In the genomic region with DNA sequence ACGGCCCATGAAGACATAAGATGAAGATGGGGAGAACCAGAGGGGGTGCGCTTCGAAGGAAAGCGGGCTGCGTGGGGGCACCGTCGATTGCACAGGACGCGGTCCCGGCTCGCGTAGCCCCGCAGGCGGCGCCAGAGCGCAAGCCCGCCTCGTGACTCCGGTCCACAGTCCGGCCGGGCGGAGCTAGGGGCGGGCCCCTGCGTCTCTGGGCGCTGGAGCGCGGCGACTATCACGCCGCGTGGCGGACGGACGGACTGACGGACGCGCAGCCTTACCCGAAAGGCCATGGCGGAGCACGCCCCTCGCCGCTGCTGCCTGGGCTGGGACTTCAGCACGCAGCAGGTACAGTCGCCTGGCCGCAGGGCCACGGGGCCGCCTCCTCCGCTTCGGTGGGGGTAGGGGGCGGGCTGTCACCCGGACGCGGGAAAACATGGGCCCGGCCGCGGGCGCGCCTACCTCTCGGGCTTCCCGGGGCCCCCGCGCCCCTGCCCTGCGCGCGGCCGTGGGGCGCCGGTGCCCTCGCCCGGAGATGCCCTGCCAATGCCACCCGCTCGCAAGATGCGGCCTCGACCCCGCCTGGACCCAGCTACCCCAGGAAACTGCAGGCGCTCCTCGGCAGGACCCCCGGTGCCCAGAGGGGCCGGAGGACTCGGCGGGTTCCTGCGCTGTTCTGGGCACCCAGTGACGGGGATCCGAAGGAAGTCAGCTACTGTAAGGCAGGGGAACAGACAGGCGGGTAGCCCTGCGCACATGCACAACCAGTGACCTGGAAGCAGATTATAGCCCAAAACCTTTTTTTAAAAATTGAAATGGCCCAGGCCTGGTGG, we compare ENCODE assay signal across 8 cellular contexts. TPM values are rescaled to one million over a fixed set of nuclear protein-coding genes. Genes with fewer than 3 reads are reported as not detected.
DNase-seq lines count a peak whose midpoint lies in the region; ATAC-seq and TF ChIP-seq lines count a peak whose summit lies in the region.

A gene (plus strand): TSS at position 202 of the 827 bp plus-strand sequence. CDS start 84 bp downstream, at position 286.

- TF ChIP-seq CTCF in OCI-LY1 (IDR thresholded peaks at IDR 0.05; ENCODE audit: low read length) (peak; percentile 73), esophagus muscularis mucosa (IDR thresholded peaks at IDR 0.05) (peak; percentile 85 to 91 (median 87))

- peak within 1 kb of the TSS; percentile 86 for H3K4me2 ChIP-seq in OCI-LY1 (ENCODE audit: low read length)

- H2AFZ ChIP-seq in OCI-LY1 (ENCODE audit: low read length), result peak within 1 kb of the TSS; percentile 43

- intact Hi-C loops in esophagus muscularis mucosa (cut with DNase I), result loop anchor here (2.0 to 10.0 kb wide), 3 partner anchors 132 to 298 kb away; a partner anchor contains a TSS

- WGBS in esophagus muscularis mucosa, result 11% methylated on average over 4 of the region's 86 CpGs

- H3K36me3 ChIP-seq in OCI-LY1 (ENCODE audit: insufficient read depth, low read length) (peaks cover 25% of the 10 kb centered on the region), esophagus muscularis mucosa (no peaks in the 10 kb centered on the region)

- no peaks in the 10 kb centered on the region for H4K20me1 ChIP-seq in OCI-LY1 (ENCODE audit: insufficient read depth, low read length)

- H3F3A ChIP-seq in OCI-LY1 (ENCODE audit: insufficient read depth, low read length), result no peaks in the 10 kb centered on the region

- H3K4me3 ChIP-seq in OCI-LY1 (ENCODE audit: low read depth, low read length, poor library complexity, severe bottlenecking), result peak within 1 kb of the TSS; percentile 94
- H3K4me3 ChIP-seq in esophagus muscularis mucosa, result peak within 1 kb of the TSS; percentile 62 to 88 (median 75)

- DNase-seq in COLO829 (ENCODE audit: low spot score) (peak; percentile 96), activated T-cell treated with anti-CD3 and anti-CD28 coated beads for 4 hours (peak; percentile 61), esophagus muscularis mucosa (ENCODE audit: extremely low spot score) (no peak), myocyte (ENCODE audit: low read depth) (peak; percentile 87)
- peak; percentile 40 to 73 for DNase-seq in stimulated activated CD8-positive, alpha-beta memory T cell treated with anti-CD3 and anti-CD28 coated beads, Interleukin-7, amount 100 ng/mL, for 4 hours (ENCODE audit: low read depth in 2 of 2)

- peak within 1 kb of the TSS; percentile 94 for H3K9ac ChIP-seq in OCI-LY1 (ENCODE audit: low read length)

- H3K9me3 ChIP-seq in OCI-LY1 (ENCODE audit: low read length) (no peaks in the 10 kb centered on the region), esophagus muscularis mucosa (no peaks in the 10 kb centered on the region)

- no peaks in the 10 kb centered on the region for H3K9me2 ChIP-seq in OCI-LY1 (ENCODE audit: low read depth, low read length)

- H3K4me1 ChIP-seq in OCI-LY1 (ENCODE audit: insufficient read depth, low read length, severe bottlenecking), result peaks cover 13% of the 10 kb centered on the region
- peaks cover 5 to 20% (median 18%) of the 10 kb centered on the region in 4 donors for H3K4me1 ChIP-seq in esophagus muscularis mucosa

- peak; percentile 95 for ATAC-seq in GM19351 (IDR thresholded peaks at IDR 0.05; ENCODE audit: unreplicated experiment)
- ATAC-seq in HG03469 (IDR thresholded peaks at IDR 0.05; ENCODE audit: unreplicated experiment), result peak; percentile 83

- TF ChIP-seq POLR2A in esophagus muscularis mucosa (IDR thresholded peaks at IDR 0.05; ENCODE audit: low read depth), result no peak

- H3K27ac ChIP-seq in OCI-LY1 (ENCODE audit: low read depth, low read length, poor library complexity, severe bottlenecking) (no peak within 1 kb of the TSS), esophagus muscularis mucosa (replicated peaks in 1 of 4) (peak within 1 kb of the TSS in 3 of 4 donors; percentile 42 to 69 (median 64))

- H3K79me2 ChIP-seq in OCI-LY1 (ENCODE audit: insufficient read depth, low read length), result no peaks in the 10 kb centered on the region

- TF ChIP-seq EP300 in esophagus muscularis mucosa (IDR thresholded peaks at IDR 0.05), result no peak

- H3K27me3 ChIP-seq in OCI-LY1 (ENCODE audit: insufficient read depth, low read length) (no peaks in the 10 kb centered on the region), esophagus muscularis mucosa (no peaks in the 10 kb centered on the region)

RNA-seq across cellular contexts. Expression of the gene that starts here (rescaled TPM):
- total RNA-seq in esophagus muscularis mucosa (1 to 10 TPM in 2 of 4 donors, under 1 TPM in 2; 0.65 to 2.5 (median 1.2) TPM), myocyte (1.5 and 1.9 TPM in 2 replicates)
- polyA plus RNA-seq in myocyte (2012), result 2.4 TPM
